Comparison of ENCODE assay signal across 18 cellular contexts in genomic region chr17:50973557-50974494, GRCh38.
DNase-seq lines count a peak whose midpoint lies in the region; ATAC-seq and TF ChIP-seq lines count a peak whose summit lies in the region.
"Had no signal": no experiment of that assay in that cellular context is flagged by ENCODE, and none has a peak within 500 bp of the region (broad histone marks: within the 10 kb centered on the region; RNA-seq: fewer than 3 reads in every experiment).

No MANE protein-coding gene starts in this region.

- ATAC-seq in activated T-cell treated with anti-CD3 and anti-CD28 coated beads, Interleukin-2, amount 50 U/mL, for 72 hours (replicated peaks in 1 of 2) = peak; percentile 32 to 72
- no peak for ATAC-seq in CD4-positive, CD25-positive, alpha-beta regulatory T cell (ENCODE audit: low read depth in 2 of 2)
- peak; percentile 74 for ATAC-seq in activated T-helper 17 cell treated with anti-CD3 and anti-CD28 coated beads, Interleukin-2, amount 50 U/mL, for 72 hours (replicated peaks)
- ATAC-seq: CD8-positive, alpha-beta T cell; GM12878 had no signal

- intact Hi-C loops in thyroid gland (cut with DNase I) = no loop called here

- no peak overlapping the region for H3K27ac ChIP-seq in CD4-positive, CD25-positive, alpha-beta regulatory T cell (ENCODE audit: insufficient read depth, low read length, poor library complexity, severe bottlenecking)
- H3K27ac ChIP-seq in thyroid gland = peak overlapping the region in 2 of 3 donors; percentile 86 to 91

- no peaks in the 10 kb centered on the region for H3K9me3 ChIP-seq in CD4-positive, CD25-positive, alpha-beta regulatory T cell (ENCODE audit: control insufficient read depth in 2 of 2, low read length in 2 of 2)
- H3K9me3 ChIP-seq in thyroid gland = no peaks in the 10 kb centered on the region
- H3K9me3 ChIP-seq: BE2C had no signal

- H3K4me3 ChIP-seq in CD4-positive, CD25-positive, alpha-beta regulatory T cell (ENCODE audit: low read depth, low read length) = no peak overlapping the region
- H3K4me3 ChIP-seq in thyroid gland (replicated peaks in 1 of 3) = no peak overlapping the region
- H3K4me3 ChIP-seq: GM12878 had no signal

- peaks cover 59% of the 10 kb centered on the region for H3K36me3 ChIP-seq in CD4-positive, CD25-positive, alpha-beta regulatory T cell (ENCODE audit: control insufficient read depth, insufficient read depth, low read length)
- peaks cover 0 to 23% of the 10 kb centered on the region in 2 donors for H3K36me3 ChIP-seq in thyroid gland

- peaks cover 8% of the 10 kb centered on the region for H3K4me1 ChIP-seq in CD4-positive, CD25-positive, alpha-beta regulatory T cell (ENCODE audit: control insufficient read depth, insufficient read depth, low read length, poor library complexity, severe bottlenecking)
- H3K4me1 ChIP-seq in thyroid gland = peaks cover 25 to 58% of the 10 kb centered on the region in 2 donors

- no peaks in the 10 kb centered on the region for H3K27me3 ChIP-seq in CD4-positive, CD25-positive, alpha-beta regulatory T cell (ENCODE audit: control insufficient read depth, insufficient read depth, low read length)
- no peaks in the 10 kb centered on the region for H3K27me3 ChIP-seq in thyroid gland
- H3K27me3 ChIP-seq: BE2C had no signal

- H3K27me3 Mint-ChIP-seq in activated T-cell treated with anti-CD3 and anti-CD28 coated beads, Interleukin-2, amount 50 U/mL, for 72 hours (ENCODE audit: low read depth) = no peaks in the 10 kb centered on the region
- no peaks in the 10 kb centered on the region for H3K27me3 Mint-ChIP-seq in CD4-positive, CD25-positive, alpha-beta regulatory T cell
- no peaks in the 10 kb centered on the region for H3K27me3 Mint-ChIP-seq in activated T-helper 17 cell treated with anti-CD3 and anti-CD28 coated beads, Interleukin-2, amount 50 U/mL, for 72 hours

- no peak overlapping the region for H3K4me3 Mint-ChIP-seq in activated T-cell treated with anti-CD3 and anti-CD28 coated beads, Interleukin-2, amount 50 U/mL, for 72 hours
- H3K4me3 Mint-ChIP-seq in CD4-positive, CD25-positive, alpha-beta regulatory T cell = no peak overlapping the region
- no peak overlapping the region for H3K4me3 Mint-ChIP-seq in activated T-helper 17 cell treated with anti-CD3 and anti-CD28 coated beads, Interleukin-2, amount 50 U/mL, for 72 hours
- H3K4me3 Mint-ChIP-seq: CD14-positive monocyte; CD8-positive, alpha-beta T cell; H9 had no signal

- WGBS in thyroid gland, 2 donors = 93 to 95% methylated on average over 7 of the region's 7 CpGs

- peaks cover 14% of the 10 kb centered on the region for H3K4me1 Mint-ChIP-seq in activated T-cell treated with anti-CD3 and anti-CD28 coated beads, Interleukin-2, amount 50 U/mL, for 72 hours (ENCODE audit: low read depth)
- H3K4me1 Mint-ChIP-seq in CD4-positive, CD25-positive, alpha-beta regulatory T cell = peaks cover 9 to 15% (median 12%) of the 10 kb centered on the region in 4 donors
- peaks cover 12% of the 10 kb centered on the region for H3K4me1 Mint-ChIP-seq in activated T-helper 17 cell treated with anti-CD3 and anti-CD28 coated beads, Interleukin-2, amount 50 U/mL, for 72 hours
- H3K4me1 Mint-ChIP-seq: H9 had no signal

- no peak overlapping the region for H3K27ac Mint-ChIP-seq in activated T-cell treated with anti-CD3 and anti-CD28 coated beads, Interleukin-2, amount 50 U/mL, for 72 hours
- H3K27ac Mint-ChIP-seq in CD4-positive, CD25-positive, alpha-beta regulatory T cell = peak overlapping the region in 2 of 3 donors; percentile 2 to 60
- H3K27ac Mint-ChIP-seq in activated T-helper 17 cell treated with anti-CD3 and anti-CD28 coated beads, Interleukin-2, amount 50 U/mL, for 72 hours = peak overlapping the region; percentile 59
- H3K27ac Mint-ChIP-seq: CD8-positive, alpha-beta T cell; H9 had no signal

- no peaks in the 10 kb centered on the region for H3K9me3 Mint-ChIP-seq in activated T-cell treated with anti-CD3 and anti-CD28 coated beads, Interleukin-2, amount 50 U/mL, for 72 hours
- H3K9me3 Mint-ChIP-seq in CD4-positive, CD25-positive, alpha-beta regulatory T cell = no peaks in the 10 kb centered on the region
- no peaks in the 10 kb centered on the region for H3K9me3 Mint-ChIP-seq in activated T-helper 17 cell treated with anti-CD3 and anti-CD28 coated beads, Interleukin-2, amount 50 U/mL, for 72 hours
- H3K9me3 Mint-ChIP-seq: CD14-positive monocyte; CD8-positive, alpha-beta T cell; H9 had no signal

- no peak for TF ChIP-seq POLR2A in thyroid gland (IDR thresholded peaks at IDR 0.05)

- DNase-seq in activated T-cell treated with anti-CD3 and anti-CD28 coated beads, Interleukin-2, amount 50 U/mL, for 72 hours = no peak
- DNase-seq in activated T-cell treated with anti-CD3 and anti-CD28 coated beads for 4 hours (no peak), thyroid gland (no peak), NCI-H524 treated with DMSO at 0.1 percent for 48 hours (lab: John Stamatoyannopoulos, UW) (no peak), HT-29 (ENCODE audit: low spot score) (no peak)
- DNase-seq in CD4-positive, CD25-positive, alpha-beta regulatory T cell = no peak
- DNase-seq: ACHN; BE2C; Calu3; CD8-positive, alpha-beta T cell; DMS 273 treated with DMSO at 0.1 percent for 48 hours; DMS53; DND-41; EL; H9 had no signal

- TF ChIP-seq CTCF in thyroid gland (IDR thresholded peaks at IDR 0.05) = no peak

- H3K36me3 Mint-ChIP-seq in activated T-cell treated with anti-CD3 and anti-CD28 coated beads, Interleukin-2, amount 50 U/mL, for 72 hours (ENCODE audit: insufficient read depth in 2 of 2) = peaks cover 9 to 12% of the 10 kb centered on the region in 2 donors
- H3K36me3 Mint-ChIP-seq in CD4-positive, CD25-positive, alpha-beta regulatory T cell = peaks cover 43% of the 10 kb centered on the region
- peaks cover 95% of the 10 kb centered on the region for H3K36me3 Mint-ChIP-seq in activated T-helper 17 cell treated with anti-CD3 and anti-CD28 coated beads, Interleukin-2, amount 50 U/mL, for 72 hours (ENCODE audit: low read depth)

Comparison
In these comparisons a context has a peak if more than half of its experiments do, and no peak if none do; other contexts are left out.
1. ATAC-seq: peak in activated T-cell treated with anti-CD3 and anti-CD28 coated beads, Interleukin-2, amount 50 U/mL, for 72 hours (2 of 2) and activated T-helper 17 cell treated with anti-CD3 and anti-CD28 coated beads, Interleukin-2, amount 50 U/mL, for 72 hours (single experiment); none in CD4-positive, CD25-positive, alpha-beta regulatory T cell (0 of 2).